Comparison of ENCODE assay signal across 2 cellular contexts in genomic region chr17:4023220-4023619, GRCh38.
TF ChIP-seq lines count a peak whose summit lies in the region.

No MANE protein-coding gene starts in this region.

TF ChIP-seq in A549, 52 proteins besides CTCF, POLR2A, EP300 and RAD21 (continued from another document):
- no peak for TF ChIP-seq ZSCAN20 (CRISPR knock-in tag; IDR thresholded peaks at IDR 0.05)
- TF ChIP-seq CBX2 (IDR thresholded peaks at IDR 0.05; ENCODE audit: borderline replicate concordance, low read depth): no peak
- TF ChIP-seq ATOH8 (CRISPR knock-in tag; IDR thresholded peaks at IDR 0.05; ENCODE audit: low read depth): no peak
- no peak for TF ChIP-seq POLR2AphosphoS2 (conservative IDR thresholded peaks at IDR 0.05; ENCODE audit: low read length)
- no peak for TF ChIP-seq HEYL (CRISPR knock-in tag; IDR thresholded peaks at IDR 0.05)
- no peak for TF ChIP-seq MYC (IDR thresholded peaks at IDR 0.05; ENCODE audit: borderline replicate concordance, low read length)
- TF ChIP-seq PBX3 (IDR thresholded peaks at IDR 0.05): no peak
- no peak for TF ChIP-seq HES2 (IDR thresholded peaks at IDR 0.05)
- no peak for TF ChIP-seq MAZ (IDR thresholded peaks at IDR 0.05; ENCODE audit: borderline replicate concordance, low read depth, low read length)
- TF ChIP-seq SMC3 (IDR thresholded peaks at IDR 0.05): no peak
- no peak for TF ChIP-seq ZFP36 (IDR thresholded peaks at IDR 0.05; ENCODE audit: borderline replicate concordance, partially characterized antibody)
- TF ChIP-seq BHLHE40 (IDR thresholded peaks at IDR 0.05; ENCODE audit: low read depth, low read length): no peak
- no peak for TF ChIP-seq KDM1A (IDR thresholded peaks at IDR 0.05; ENCODE audit: low read depth)
- TF ChIP-seq KDM5A (IDR thresholded peaks at IDR 0.05): no peak
- TF ChIP-seq RARB (CRISPR knock-in tag; IDR thresholded peaks at IDR 0.05): no peak
- no peak for TF ChIP-seq TP53 (CRISPR knock-in tag; IDR thresholded peaks at IDR 0.05)
- no peak for TF ChIP-seq RCOR1 (IDR thresholded peaks at IDR 0.05; ENCODE audit: low read depth, low read length)
- TF ChIP-seq NFE2L2 (conservative IDR thresholded peaks at IDR 0.05; ENCODE audit: low read length): no peak

TF ChIP-seq in IMR-90, 13 proteins besides CTCF, POLR2A, EP300 and RAD21 (continued from another document):
- TF ChIP-seq USF2 (IDR thresholded peaks at IDR 0.05; ENCODE audit: low read depth, low read length) (no peak), CEBPB (IDR thresholded peaks at IDR 0.05; ENCODE audit: low read depth, low read length) (no peak), MAZ (IDR thresholded peaks at IDR 0.05; ENCODE audit: borderline replicate concordance, low read depth, low read length) (no peak), MAFK (IDR thresholded peaks at IDR 0.05; ENCODE audit: low read depth, low read length) (no peak), ELK1 (IDR thresholded peaks at IDR 0.05; ENCODE audit: borderline replicate concordance, low read depth, low read length) (no peak), RFX5 (IDR thresholded peaks at IDR 0.05; ENCODE audit: low read depth, low read length) (no peak), RCOR1 (IDR thresholded peaks at IDR 0.05; ENCODE audit: insufficient replicate concordance, low read length) (no peak), FOS (IDR thresholded peaks at IDR 0.05; ENCODE audit: low read depth, low read length) (no peak), CHD1 (IDR thresholded peaks at IDR 0.05; ENCODE audit: low read depth, low read length) (no peak), SMC3 (IDR thresholded peaks at IDR 0.05; ENCODE audit: low read depth, low read length) (no peak)
